In genomic region chr11:64234840-64235379, GRCh38 we compare ENCODE assay signal across 1 cellular context.
TF ChIP-seq lines count a peak whose summit lies in the region.

No MANE protein-coding gene starts in this region.

TF ChIP-seq in HEK293, 187 proteins besides CTCF, POLR2A, EP300 and RAD21 (continued from another document):
- TF ChIP-seq, protein P1, sequence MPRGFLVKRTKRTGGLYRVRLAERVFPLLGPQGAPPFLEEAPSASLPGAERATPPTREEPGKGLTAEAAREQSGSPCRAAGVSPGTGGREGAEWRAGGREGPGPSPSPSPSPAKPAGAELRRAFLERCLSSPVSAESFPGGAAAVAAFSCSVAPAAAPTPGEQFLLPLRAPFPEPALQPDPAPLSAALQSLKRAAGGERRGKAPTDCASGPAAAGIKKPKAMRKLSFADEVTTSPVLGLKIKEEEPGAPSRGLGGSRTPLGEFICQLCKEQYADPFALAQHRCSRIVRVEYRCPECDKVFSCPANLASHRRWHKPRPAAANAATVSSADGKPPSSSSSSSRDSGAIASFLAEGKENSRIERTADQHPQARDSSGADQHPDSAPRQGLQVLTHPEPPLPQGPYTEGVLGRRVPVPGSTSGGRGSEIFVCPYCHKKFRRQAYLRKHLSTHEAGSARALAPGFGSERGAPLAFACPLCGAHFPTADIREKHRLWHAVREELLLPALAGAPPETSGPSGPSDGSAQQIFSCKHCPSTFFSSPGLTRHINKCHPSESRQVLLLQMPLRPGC (tag by site-specific recombination; IDR thresholded peaks at IDR 0.05), result no peak
- TF ChIP-seq GLIS2 (tag by site-specific recombination; IDR thresholded peaks at IDR 0.05) (peak; percentile 68), ZNF776 (tag by site-specific recombination; IDR thresholded peaks at IDR 0.05; ENCODE audit: borderline replicate concordance) (no peak), SP3 (tag by site-specific recombination; IDR thresholded peaks at IDR 0.05) (peak; percentile 60), ZNF530 (tag by site-specific recombination; IDR thresholded peaks at IDR 0.05; ENCODE audit: low read depth) (no peak), KLF10 (tag by site-specific recombination; IDR thresholded peaks at IDR 0.05) (peak; percentile 73; the same call in 1 of the 2 replicates), ZSCAN30 (tag by site-specific recombination; IDR thresholded peaks at IDR 0.05) (0 out of 2 replicates have a peak, but pooled peaks have one; percentile 49), ZNF214 (tag by site-specific recombination; IDR thresholded peaks at IDR 0.05; ENCODE audit: borderline replicate concordance) (no peak), KLF9 (tag by site-specific recombination; IDR thresholded peaks at IDR 0.05; ENCODE audit: low read depth) (peak; percentile 45), ZNF335 (tag by site-specific recombination; conservative IDR thresholded peaks at IDR 0.05) (peak; percentile 57), ZBTB26 (tag by site-specific recombination; optimal IDR thresholded peaks at IDR 0.05) (peak; percentile 59), ZBTB48 (tag by site-specific recombination; IDR thresholded peaks at IDR 0.05) (no peak), ZFHX2 (tag by site-specific recombination; conservative IDR thresholded peaks at IDR 0.05) (peak; percentile 60)
